ENCODE assay signal across 1 cellular context in the genomic region with DNA sequence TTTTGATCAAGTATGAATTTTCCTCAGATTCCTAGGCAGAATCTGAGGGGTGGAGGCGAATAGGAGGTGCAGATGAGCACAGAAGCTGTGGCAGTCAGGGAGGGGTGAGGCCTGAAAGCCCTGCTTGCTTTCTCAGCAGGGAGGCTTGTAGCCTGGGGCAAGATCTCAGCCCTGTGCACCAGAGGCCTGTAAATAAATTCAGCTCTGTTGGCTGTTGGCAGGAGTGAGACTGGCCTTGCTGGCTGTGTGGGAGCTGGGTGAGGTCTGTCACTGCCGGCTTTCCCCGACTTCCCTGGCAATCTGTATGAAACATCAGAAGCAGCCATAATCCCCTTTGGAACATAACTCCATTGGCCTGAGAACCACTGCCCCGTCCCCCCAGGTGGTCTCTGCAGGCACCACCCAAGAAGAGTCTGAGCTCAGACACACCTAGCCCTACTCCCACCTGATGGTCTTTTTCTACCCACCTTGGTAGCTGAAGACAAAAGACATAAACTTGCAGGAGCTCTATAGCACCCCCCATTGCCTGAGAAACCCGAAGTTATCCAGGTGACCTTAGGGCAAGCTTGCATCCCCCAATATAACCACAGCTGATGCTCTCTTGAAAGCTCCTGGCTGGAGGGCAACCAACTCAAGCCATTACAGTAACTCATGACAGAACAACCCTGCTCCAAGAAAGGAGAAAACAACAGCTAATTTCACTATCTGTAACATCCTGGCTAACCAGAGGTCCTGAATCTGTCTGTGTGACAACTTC.
TF ChIP-seq lines count a peak whose summit lies in the region.

No MANE protein-coding gene starts in this region.

TF ChIP-seq in A549, 52 proteins besides CTCF, POLR2A, EP300 and RAD21 (continued from another document):
- TF ChIP-seq NFE2L2 (conservative IDR thresholded peaks at IDR 0.05; ENCODE audit: low read length), result no peak
- TF ChIP-seq JUNB (IDR thresholded peaks at IDR 0.05), result no peak
- TF ChIP-seq EHF (CRISPR knock-in tag; IDR thresholded peaks at IDR 0.05), result no peak
- no peak for TF ChIP-seq CHD4 (IDR thresholded peaks at IDR 0.05; ENCODE audit: borderline replicate concordance)
- no peak for TF ChIP-seq TFCP2L1 (CRISPR knock-in tag; IDR thresholded peaks at IDR 0.05)
- TF ChIP-seq KDM1A (IDR thresholded peaks at IDR 0.05; ENCODE audit: low read depth), result no peak
- no peak for TF ChIP-seq RNF2 (IDR thresholded peaks at IDR 0.05; ENCODE audit: borderline replicate concordance, low read depth)
- TF ChIP-seq POLR2AphosphoS2 (conservative IDR thresholded peaks at IDR 0.05; ENCODE audit: low read length), result no peak
- no peak for TF ChIP-seq FOSB (CRISPR knock-in tag; IDR thresholded peaks at IDR 0.05)
- no peak for TF ChIP-seq RCOR1 (IDR thresholded peaks at IDR 0.05; ENCODE audit: low read depth, low read length)
- TF ChIP-seq HOXA7 (CRISPR knock-in tag; IDR thresholded peaks at IDR 0.05), result no peak
- TF ChIP-seq NR3C1 (IDR thresholded peaks at IDR 0.05), result no peak
- no peak for TF ChIP-seq SMC3 (IDR thresholded peaks at IDR 0.05)
- no peak for TF ChIP-seq ZSCAN20 (CRISPR knock-in tag; IDR thresholded peaks at IDR 0.05)
- TF ChIP-seq NPAS2 (CRISPR knock-in tag; IDR thresholded peaks at IDR 0.05; ENCODE audit: borderline replicate concordance), result no peak
- TF ChIP-seq, protein P1, sequence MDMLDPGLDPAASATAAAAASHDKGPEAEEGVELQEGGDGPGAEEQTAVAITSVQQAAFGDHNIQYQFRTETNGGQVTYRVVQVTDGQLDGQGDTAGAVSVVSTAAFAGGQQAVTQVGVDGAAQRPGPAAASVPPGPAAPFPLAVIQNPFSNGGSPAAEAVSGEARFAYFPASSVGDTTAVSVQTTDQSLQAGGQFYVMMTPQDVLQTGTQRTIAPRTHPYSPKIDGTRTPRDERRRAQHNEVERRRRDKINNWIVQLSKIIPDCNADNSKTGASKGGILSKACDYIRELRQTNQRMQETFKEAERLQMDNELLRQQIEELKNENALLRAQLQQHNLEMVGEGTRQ (IDR thresholded peaks at IDR 0.05), result no peak
- TF ChIP-seq ZC3H11A (IDR thresholded peaks at IDR 0.05), result no peak
- no peak for TF ChIP-seq CBX8 (IDR thresholded peaks at IDR 0.05)
TF ChIP-seq in A549: peak in this region for 0.
